ENCODE assay signal across 1 cellular context in the genomic region with DNA sequence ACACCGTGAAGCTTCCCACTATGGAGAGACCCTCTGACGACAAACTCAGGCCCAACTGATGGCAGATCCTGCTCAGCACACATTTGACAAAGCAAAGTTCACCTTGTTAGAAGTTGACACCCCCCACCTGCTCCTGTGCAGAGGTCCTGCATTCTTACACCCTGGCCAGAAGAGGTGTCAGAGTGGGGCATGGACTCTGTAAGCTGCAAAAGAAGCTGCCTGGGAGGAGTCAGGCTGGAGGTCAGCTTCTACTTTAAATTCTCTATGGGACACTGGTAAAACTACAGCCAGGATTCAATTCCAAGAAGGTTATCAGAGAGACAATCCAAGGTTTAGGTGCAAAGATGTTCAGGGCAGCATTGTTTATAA.
TF ChIP-seq lines count a peak whose summit lies in the region.

No MANE protein-coding gene starts in this region.

TF ChIP-seq in HepG2, 621 proteins besides CTCF, POLR2A, EP300 and RAD21 (continued from another document and continues in another):
- TF ChIP-seq, protein P1, sequence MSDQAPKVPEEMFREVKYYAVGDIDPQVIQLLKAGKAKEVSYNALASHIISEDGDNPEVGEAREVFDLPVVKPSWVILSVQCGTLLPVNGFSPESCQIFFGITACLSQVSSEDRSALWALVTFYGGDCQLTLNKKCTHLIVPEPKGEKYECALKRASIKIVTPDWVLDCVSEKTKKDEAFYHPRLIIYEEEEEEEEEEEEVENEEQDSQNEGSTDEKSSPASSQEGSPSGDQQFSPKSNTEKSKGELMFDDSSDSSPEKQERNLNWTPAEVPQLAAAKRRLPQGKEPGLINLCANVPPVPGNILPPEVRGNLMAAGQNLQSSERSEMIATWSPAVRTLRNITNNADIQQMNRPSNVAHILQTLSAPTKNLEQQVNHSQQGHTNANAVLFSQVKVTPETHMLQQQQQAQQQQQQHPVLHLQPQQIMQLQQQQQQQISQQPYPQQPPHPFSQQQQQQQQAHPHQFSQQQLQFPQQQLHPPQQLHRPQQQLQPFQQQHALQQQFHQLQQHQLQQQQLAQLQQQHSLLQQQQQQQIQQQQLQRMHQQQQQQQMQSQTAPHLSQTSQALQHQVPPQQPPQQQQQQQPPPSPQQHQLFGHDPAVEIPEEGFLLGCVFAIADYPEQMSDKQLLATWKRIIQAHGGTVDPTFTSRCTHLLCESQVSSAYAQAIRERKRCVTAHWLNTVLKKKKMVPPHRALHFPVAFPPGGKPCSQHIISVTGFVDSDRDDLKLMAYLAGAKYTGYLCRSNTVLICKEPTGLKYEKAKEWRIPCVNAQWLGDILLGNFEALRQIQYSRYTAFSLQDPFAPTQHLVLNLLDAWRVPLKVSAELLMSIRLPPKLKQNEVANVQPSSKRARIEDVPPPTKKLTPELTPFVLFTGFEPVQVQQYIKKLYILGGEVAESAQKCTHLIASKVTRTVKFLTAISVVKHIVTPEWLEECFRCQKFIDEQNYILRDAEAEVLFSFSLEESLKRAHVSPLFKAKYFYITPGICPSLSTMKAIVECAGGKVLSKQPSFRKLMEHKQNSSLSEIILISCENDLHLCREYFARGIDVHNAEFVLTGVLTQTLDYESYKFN (CRISPR knock-in tag; conservative IDR thresholded peaks at IDR 0.05), result peak; percentile 72
- TF ChIP-seq ZNF292 (CRISPR knock-in tag; IDR thresholded peaks at IDR 0.05; ENCODE audit: borderline replicate concordance, low read depth), result peak; percentile 94
- no peak for TF ChIP-seq GABPB1 (CRISPR knock-in tag; IDR thresholded peaks at IDR 0.05)
- TF ChIP-seq ZMYM4 (CRISPR knock-in tag; IDR thresholded peaks at IDR 0.05), result peak; percentile 47
- no peak for TF ChIP-seq ZNF768 (CRISPR knock-in tag; IDR thresholded peaks at IDR 0.05)
- 0 out of 2 replicates have a peak, but pooled peaks have one; percentile 42 for TF ChIP-seq ZNF772 (CRISPR knock-in tag; IDR thresholded peaks at IDR 0.05)
- TF ChIP-seq, protein P2, sequence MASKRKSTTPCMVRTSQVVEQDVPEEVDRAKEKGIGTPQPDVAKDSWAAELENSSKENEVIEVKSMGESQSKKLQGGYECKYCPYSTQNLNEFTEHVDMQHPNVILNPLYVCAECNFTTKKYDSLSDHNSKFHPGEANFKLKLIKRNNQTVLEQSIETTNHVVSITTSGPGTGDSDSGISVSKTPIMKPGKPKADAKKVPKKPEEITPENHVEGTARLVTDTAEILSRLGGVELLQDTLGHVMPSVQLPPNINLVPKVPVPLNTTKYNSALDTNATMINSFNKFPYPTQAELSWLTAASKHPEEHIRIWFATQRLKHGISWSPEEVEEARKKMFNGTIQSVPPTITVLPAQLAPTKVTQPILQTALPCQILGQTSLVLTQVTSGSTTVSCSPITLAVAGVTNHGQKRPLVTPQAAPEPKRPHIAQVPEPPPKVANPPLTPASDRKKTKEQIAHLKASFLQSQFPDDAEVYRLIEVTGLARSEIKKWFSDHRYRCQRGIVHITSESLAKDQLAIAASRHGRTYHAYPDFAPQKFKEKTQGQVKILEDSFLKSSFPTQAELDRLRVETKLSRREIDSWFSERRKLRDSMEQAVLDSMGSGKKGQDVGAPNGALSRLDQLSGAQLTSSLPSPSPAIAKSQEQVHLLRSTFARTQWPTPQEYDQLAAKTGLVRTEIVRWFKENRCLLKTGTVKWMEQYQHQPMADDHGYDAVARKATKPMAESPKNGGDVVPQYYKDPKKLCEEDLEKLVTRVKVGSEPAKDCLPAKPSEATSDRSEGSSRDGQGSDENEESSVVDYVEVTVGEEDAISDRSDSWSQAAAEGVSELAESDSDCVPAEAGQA (IDR thresholded peaks at IDR 0.05; ENCODE audit: low read depth), result no peak
- TF ChIP-seq, protein P2 (CRISPR knock-in tag; IDR thresholded peaks at IDR 0.05; ENCODE audit: borderline replicate concordance), result no peak
- TF ChIP-seq RXRA (CRISPR knock-in tag; IDR thresholded peaks at IDR 0.05), result no peak
- TF ChIP-seq ZNF451 (CRISPR knock-in tag; IDR thresholded peaks at IDR 0.05), result no peak
- TF ChIP-seq DPF2 (CRISPR knock-in tag; IDR thresholded peaks at IDR 0.05; ENCODE audit: borderline replicate concordance, low read depth), result no peak
- TF ChIP-seq ZNF775 (CRISPR knock-in tag; IDR thresholded peaks at IDR 0.05; ENCODE audit: borderline replicate concordance), result no peak
- TF ChIP-seq, protein P3, sequence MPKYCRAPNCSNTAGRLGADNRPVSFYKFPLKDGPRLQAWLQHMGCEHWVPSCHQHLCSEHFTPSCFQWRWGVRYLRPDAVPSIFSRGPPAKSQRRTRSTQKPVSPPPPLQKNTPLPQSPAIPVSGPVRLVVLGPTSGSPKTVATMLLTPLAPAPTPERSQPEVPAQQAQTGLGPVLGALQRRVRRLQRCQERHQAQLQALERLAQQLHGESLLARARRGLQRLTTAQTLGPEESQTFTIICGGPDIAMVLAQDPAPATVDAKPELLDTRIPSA (CRISPR knock-in tag; IDR thresholded peaks at IDR 0.05; ENCODE audit: borderline replicate concordance), result no peak
- no peak for TF ChIP-seq ZNF460 (CRISPR knock-in tag; IDR thresholded peaks at IDR 0.05; ENCODE audit: borderline replicate concordance)
- TF ChIP-seq ZNF329 (CRISPR knock-in tag; IDR thresholded peaks at IDR 0.05; ENCODE audit: low read depth), result no peak
- TF ChIP-seq LCORL (IDR thresholded peaks at IDR 0.05), result no peak
- TF ChIP-seq LCORL (CRISPR knock-in tag; IDR thresholded peaks at IDR 0.05), result peak; percentile 65
- no peak for TF ChIP-seq SIX4 (CRISPR knock-in tag; IDR thresholded peaks at IDR 0.05)
- no peak for TF ChIP-seq ZNF652 (CRISPR knock-in tag; IDR thresholded peaks at IDR 0.05; ENCODE audit: borderline replicate concordance, low read depth)
- TF ChIP-seq, protein P4, sequence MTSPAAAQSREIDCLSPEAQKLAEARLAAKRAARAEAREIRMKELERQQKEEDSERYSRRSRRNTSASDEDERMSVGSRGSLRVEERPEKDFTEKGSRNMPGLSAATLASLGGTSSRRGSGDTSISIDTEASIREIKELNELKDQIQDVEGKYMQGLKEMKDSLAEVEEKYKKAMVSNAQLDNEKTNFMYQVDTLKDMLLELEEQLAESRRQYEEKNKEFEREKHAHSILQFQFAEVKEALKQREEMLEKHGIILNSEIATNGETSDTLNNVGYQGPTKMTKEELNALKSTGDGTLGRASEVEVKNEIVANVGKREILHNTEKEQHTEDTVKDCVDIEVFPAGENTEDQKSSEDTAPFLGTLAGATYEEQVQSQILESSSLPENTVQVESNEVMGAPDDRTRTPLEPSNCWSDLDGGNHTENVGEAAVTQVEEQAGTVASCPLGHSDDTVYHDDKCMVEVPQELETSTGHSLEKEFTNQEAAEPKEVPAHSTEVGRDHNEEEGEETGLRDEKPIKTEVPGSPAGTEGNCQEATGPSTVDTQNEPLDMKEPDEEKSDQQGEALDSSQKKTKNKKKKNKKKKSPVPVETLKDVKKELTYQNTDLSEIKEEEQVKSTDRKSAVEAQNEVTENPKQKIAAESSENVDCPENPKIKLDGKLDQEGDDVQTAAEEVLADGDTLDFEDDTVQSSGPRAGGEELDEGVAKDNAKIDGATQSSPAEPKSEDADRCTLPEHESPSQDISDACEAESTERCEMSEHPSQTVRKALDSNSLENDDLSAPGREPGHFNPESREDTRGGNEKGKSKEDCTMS (CRISPR knock-in tag; conservative IDR thresholded peaks at IDR 0.05), result no peak
- TF ChIP-seq, protein P5, sequence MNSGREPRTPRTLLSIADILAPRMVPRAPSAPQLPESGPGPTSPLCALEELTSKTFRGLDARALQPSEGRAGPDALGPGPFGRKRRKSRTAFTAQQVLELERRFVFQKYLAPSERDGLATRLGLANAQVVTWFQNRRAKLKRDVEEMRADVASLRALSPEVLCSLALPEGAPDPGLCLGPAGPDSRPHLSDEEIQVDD (CRISPR knock-in tag; IDR thresholded peaks at IDR 0.05; ENCODE audit: borderline replicate concordance), result no peak
- no peak for TF ChIP-seq NFATC3 (CRISPR knock-in tag; IDR thresholded peaks at IDR 0.05)
- TF ChIP-seq, protein P6, sequence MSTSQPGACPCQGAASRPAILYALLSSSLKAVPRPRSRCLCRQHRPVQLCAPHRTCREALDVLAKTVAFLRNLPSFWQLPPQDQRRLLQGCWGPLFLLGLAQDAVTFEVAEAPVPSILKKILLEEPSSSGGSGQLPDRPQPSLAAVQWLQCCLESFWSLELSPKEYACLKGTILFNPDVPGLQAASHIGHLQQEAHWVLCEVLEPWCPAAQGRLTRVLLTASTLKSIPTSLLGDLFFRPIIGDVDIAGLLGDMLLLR (CRISPR knock-in tag; IDR thresholded peaks at IDR 0.05), result no peak
- TF ChIP-seq ONECUT2 (CRISPR knock-in tag; IDR thresholded peaks at IDR 0.05), result 0 out of 2 replicates have a peak, but pooled peaks have one; percentile 12
- no peak for TF ChIP-seq ATF7-NPFF (CRISPR knock-in tag; IDR thresholded peaks at IDR 0.05; ENCODE audit: low read depth)
- no peak for TF ChIP-seq ZNF260 (CRISPR knock-in tag; IDR thresholded peaks at IDR 0.05; ENCODE audit: borderline replicate concordance, low read depth)
- TF ChIP-seq, protein P7, sequence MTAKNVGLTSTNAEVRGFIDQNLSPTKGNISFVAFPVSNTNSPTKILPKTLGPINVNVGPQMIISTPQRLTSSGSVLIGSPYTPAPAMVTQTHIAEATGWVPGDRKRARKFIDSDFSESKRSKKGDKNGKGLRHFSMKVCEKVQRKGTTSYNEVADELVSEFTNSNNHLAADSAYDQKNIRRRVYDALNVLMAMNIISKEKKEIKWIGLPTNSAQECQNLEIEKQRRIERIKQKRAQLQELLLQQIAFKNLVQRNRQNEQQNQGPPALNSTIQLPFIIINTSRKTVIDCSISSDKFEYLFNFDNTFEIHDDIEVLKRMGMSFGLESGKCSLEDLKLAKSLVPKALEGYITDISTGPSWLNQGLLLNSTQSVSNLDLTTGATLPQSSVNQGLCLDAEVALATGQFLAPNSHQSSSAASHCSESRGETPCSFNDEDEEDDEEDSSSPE (CRISPR knock-in tag; IDR thresholded peaks at IDR 0.05), result 0 out of 2 replicates have a peak, but pooled peaks have one; percentile 27
- no peak for TF ChIP-seq NFKBIZ (CRISPR knock-in tag; IDR thresholded peaks at IDR 0.05)
- no peak for TF ChIP-seq KAT7 (CRISPR knock-in tag; IDR thresholded peaks at IDR 0.05; ENCODE audit: borderline replicate concordance)
- peak; percentile 36; the same call in 1 of the 2 replicates for TF ChIP-seq ZSCAN25 (CRISPR knock-in tag; IDR thresholded peaks at IDR 0.05)
- peak; percentile 38; the same call in 1 of the 2 replicates for TF ChIP-seq ZFY (CRISPR knock-in tag; IDR thresholded peaks at IDR 0.05)
- TF ChIP-seq, protein P8, sequence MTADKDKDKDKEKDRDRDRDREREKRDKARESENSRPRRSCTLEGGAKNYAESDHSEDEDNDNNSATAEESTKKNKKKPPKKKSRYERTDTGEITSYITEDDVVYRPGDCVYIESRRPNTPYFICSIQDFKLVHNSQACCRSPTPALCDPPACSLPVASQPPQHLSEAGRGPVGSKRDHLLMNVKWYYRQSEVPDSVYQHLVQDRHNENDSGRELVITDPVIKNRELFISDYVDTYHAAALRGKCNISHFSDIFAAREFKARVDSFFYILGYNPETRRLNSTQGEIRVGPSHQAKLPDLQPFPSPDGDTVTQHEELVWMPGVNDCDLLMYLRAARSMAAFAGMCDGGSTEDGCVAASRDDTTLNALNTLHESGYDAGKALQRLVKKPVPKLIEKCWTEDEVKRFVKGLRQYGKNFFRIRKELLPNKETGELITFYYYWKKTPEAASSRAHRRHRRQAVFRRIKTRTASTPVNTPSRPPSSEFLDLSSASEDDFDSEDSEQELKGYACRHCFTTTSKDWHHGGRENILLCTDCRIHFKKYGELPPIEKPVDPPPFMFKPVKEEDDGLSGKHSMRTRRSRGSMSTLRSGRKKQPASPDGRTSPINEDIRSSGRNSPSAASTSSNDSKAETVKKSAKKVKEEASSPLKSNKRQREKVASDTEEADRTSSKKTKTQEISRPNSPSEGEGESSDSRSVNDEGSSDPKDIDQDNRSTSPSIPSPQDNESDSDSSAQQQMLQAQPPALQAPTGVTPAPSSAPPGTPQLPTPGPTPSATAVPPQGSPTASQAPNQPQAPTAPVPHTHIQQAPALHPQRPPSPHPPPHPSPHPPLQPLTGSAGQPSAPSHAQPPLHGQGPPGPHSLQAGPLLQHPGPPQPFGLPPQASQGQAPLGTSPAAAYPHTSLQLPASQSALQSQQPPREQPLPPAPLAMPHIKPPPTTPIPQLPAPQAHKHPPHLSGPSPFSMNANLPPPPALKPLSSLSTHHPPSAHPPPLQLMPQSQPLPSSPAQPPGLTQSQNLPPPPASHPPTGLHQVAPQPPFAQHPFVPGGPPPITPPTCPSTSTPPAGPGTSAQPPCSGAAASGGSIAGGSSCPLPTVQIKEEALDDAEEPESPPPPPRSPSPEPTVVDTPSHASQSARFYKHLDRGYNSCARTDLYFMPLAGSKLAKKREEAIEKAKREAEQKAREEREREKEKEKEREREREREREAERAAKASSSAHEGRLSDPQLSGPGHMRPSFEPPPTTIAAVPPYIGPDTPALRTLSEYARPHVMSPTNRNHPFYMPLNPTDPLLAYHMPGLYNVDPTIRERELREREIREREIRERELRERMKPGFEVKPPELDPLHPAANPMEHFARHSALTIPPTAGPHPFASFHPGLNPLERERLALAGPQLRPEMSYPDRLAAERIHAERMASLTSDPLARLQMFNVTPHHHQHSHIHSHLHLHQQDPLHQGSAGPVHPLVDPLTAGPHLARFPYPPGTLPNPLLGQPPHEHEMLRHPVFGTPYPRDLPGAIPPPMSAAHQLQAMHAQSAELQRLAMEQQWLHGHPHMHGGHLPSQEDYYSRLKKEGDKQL (CRISPR knock-in tag; IDR thresholded peaks at IDR 0.05; ENCODE audit: low read depth), result no peak
- TF ChIP-seq TBX2 (CRISPR knock-in tag; IDR thresholded peaks at IDR 0.05; ENCODE audit: borderline replicate concordance), result peak; percentile 92
- TF ChIP-seq ZNF282 (IDR thresholded peaks at IDR 0.05; ENCODE audit: partially characterized antibody), result no peak
- TF ChIP-seq, protein P9, sequence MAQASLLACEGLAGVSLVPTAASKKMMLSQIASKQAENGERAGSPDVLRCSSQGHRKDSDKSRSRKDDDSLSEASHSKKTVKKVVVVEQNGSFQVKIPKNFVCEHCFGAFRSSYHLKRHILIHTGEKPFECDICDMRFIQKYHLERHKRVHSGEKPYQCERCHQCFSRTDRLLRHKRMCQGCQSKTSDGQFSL (CRISPR knock-in tag; IDR thresholded peaks at IDR 0.05), result peak; percentile 92
- TF ChIP-seq ETV5 (CRISPR knock-in tag; IDR thresholded peaks at IDR 0.05; ENCODE audit: borderline replicate concordance), result no peak
- TF ChIP-seq NFE2 (CRISPR knock-in tag; IDR thresholded peaks at IDR 0.05), result no peak
